8 cellular contexts compared by ENCODE assay signal in genomic region chr10:14878266-14879054, GRCh38. TPM values are rescaled to one million over a fixed set of nuclear protein-coding genes. Genes with fewer than 3 reads are reported as not detected.
DNase-seq lines count a peak whose midpoint lies in the region; ATAC-seq and TF ChIP-seq lines count a peak whose summit lies in the region.

Gene SUV39H2, plus strand, starts transcription at chr10:14878866. Its CDS starts 23 bp downstream, at chr10:14878889.

- peak in 1 of 6 experiments; percentile 18 for TF ChIP-seq CTCF in Peyer's patch (IDR thresholded peaks at IDR 0.05)

- peak; percentile 90 for ATAC-seq in GM21825 (IDR thresholded peaks at IDR 0.05; ENCODE audit: unreplicated experiment)
- ATAC-seq in esophagus mucosa = peak; percentile 99

- peaks cover 21% of the 10 kb centered on the region for H3K36me3 ChIP-seq in KOPT-K1 (ENCODE audit: insufficient read depth, low read length)
- H3K36me3 ChIP-seq in Peyer's patch = no peaks in the 10 kb centered on the region
- peaks cover 0 to 7% of the 10 kb centered on the region in 2 donors for H3K36me3 ChIP-seq in muscle layer of duodenum (ENCODE audit: control insufficient read depth in 1 of 2, insufficient read depth in 2 of 2, low read length in 2 of 2)

- no peaks in the 10 kb centered on the region for H3K27me3 ChIP-seq in Peyer's patch
- no peaks in the 10 kb centered on the region for H3K27me3 ChIP-seq in muscle layer of duodenum (ENCODE audit: low read depth, low read length)

- H3K9me3 ChIP-seq in KOPT-K1 (ENCODE audit: insufficient read depth, low read length, poor library complexity, severe bottlenecking) (no peaks in the 10 kb centered on the region), Peyer's patch (no peaks in the 10 kb centered on the region), muscle layer of duodenum (ENCODE audit: control insufficient read depth in 1 of 2, low read length in 2 of 2) (no peaks in the 10 kb centered on the region)

- H3K4me1 ChIP-seq in Peyer's patch = peaks cover 0 to 15% (median 0%) of the 10 kb centered on the region in 4 donors
- peaks cover 7 to 22% of the 10 kb centered on the region in 2 donors for H3K4me1 ChIP-seq in muscle layer of duodenum (ENCODE audit: control insufficient read depth in 1 of 2, insufficient read depth in 2 of 2, low read length in 2 of 2)

- DNase-seq in DMS79 treated with DMSO at 0.1 percent for 48 hours (lab: John Stamatoyannopoulos, UW) = peak; percentile 40
- peak; percentile 93 to 97 (median 97) for DNase-seq in Peyer's patch
- DNase-seq in activated T-cell treated with anti-CD3 and anti-CD28 coated beads, Interleukin-2, amount 50 U/mL, for 48 hours = peak; percentile 95 to 96
- peak; percentile 85 for DNase-seq in stimulated activated CD8-positive, alpha-beta memory T cell treated with anti-CD3 and anti-CD28 coated beads, Interleukin-7, amount 100 ng/mL, for 24 hours (ENCODE audit: low read depth)

- peak within 1 kb of the TSS; percentile 83 to 99 (median 93) for H3K4me3 ChIP-seq in Peyer's patch
- H3K4me3 ChIP-seq in muscle layer of duodenum (ENCODE audit: low read depth in 1 of 2, low read length in 2 of 2) = peak within 1 kb of the TSS; percentile 83 to 98

- peak; percentile 70 to 73 for TF ChIP-seq POLR2A in Peyer's patch (IDR thresholded peaks at IDR 0.05)

- peak within 1 kb of the TSS; percentile 87 for H3K27ac ChIP-seq in KOPT-K1 (ENCODE audit: low read depth, low read length, poor library complexity, severe bottlenecking)
- H3K27ac ChIP-seq in Peyer's patch = peak within 1 kb of the TSS; percentile 83 to 93 (median 90)
- peak within 1 kb of the TSS; percentile 83 for H3K27ac ChIP-seq in muscle layer of duodenum (ENCODE audit: low read length)

RNA-seq across cellular contexts. Expression of gene SUV39H2, which starts in this region (rescaled TPM):
- total RNA-seq in Peyer's patch = 10 to 100 TPM in 2 of 4 donors, 1 to 10 TPM in 2; 2.5 to 22.3 (median 9.0) TPM
- 8.8 TPM for total RNA-seq in esophagus mucosa

Comparison
In these comparisons a context has a peak if more than half of its experiments do, and no peak if none do; other contexts are left out.
1. Peak in every context shown above with its lines: DNase-seq, ATAC-seq, H3K4me3 ChIP-seq and H3K27ac ChIP-seq.
2. DNase-seq: peak in every context shown above with its lines; median percentile 97 in Peyer's patch; 96 in activated T-cell treated with anti-CD3 and anti-CD28 coated beads, Interleukin-2, amount 50 U/mL, for 48 hours; 85 in stimulated activated CD8-positive, alpha-beta memory T cell treated with anti-CD3 and anti-CD28 coated beads, Interleukin-7, amount 100 ng/mL, for 24 hours; 40 in DMS79 treated with DMSO at 0.1 percent for 48 hours.